8 cellular contexts compared by ENCODE assay signal in genomic region chr1:40709802-40710278, GRCh38. TPM values are rescaled to one million over a fixed set of nuclear protein-coding genes. Genes with fewer than 3 reads are reported as not detected.
A peak's percentile ranks its signal among the peaks of the same experiment; 100 is the strongest.
DNase-seq lines count a peak whose midpoint lies in the region; ATAC-seq and TF ChIP-seq lines count a peak whose summit lies in the region.

No MANE protein-coding gene starts in this region.

- no peak for TF ChIP-seq EP300 in esophagus muscularis mucosa (IDR thresholded peaks at IDR 0.05)

- POLR2A ChIA-PET in CD8-positive, alpha-beta memory T cell (lab: Charles Lee), result interaction anchor here (1.0 to 3.2 kb wide), 2 partner anchors 18 to 55 kb away, joined by 3 to 20 read pairs; partner anchors contain the start of gene NFYC

- H3K79me2 ChIP-seq in parathyroid adenoma, result peaks cover 24% of the 10 kb centered on the region

- H2AFZ ChIP-seq in parathyroid adenoma, result no peak overlapping the region

- intact Hi-C loops in esophagus muscularis mucosa (cut with DNase I) (no loop called here), sciatic nerve (cut with DNase I) (no loop called here)

- H3K4me1 ChIP-seq in CD8-positive, alpha-beta memory T cell (ENCODE audit: insufficient read depth, low read length), result peaks cover 54% of the 10 kb centered on the region
- H3K4me1 ChIP-seq in RWPE2 (ENCODE audit: insufficient read depth, poor library complexity, severe bottlenecking), result peaks cover 24% of the 10 kb centered on the region
- H3K4me1 ChIP-seq in esophagus muscularis mucosa, result peaks cover 39 to 71% (median 65%) of the 10 kb centered on the region in 4 donors
- peaks cover 11% of the 10 kb centered on the region for H3K4me1 ChIP-seq in parathyroid adenoma

- no peaks in the 10 kb centered on the region for H3K9me3 Mint-ChIP-seq in CD8-positive, alpha-beta memory T cell

- H3K4me3 ChIP-seq in CD8-positive, alpha-beta memory T cell (ENCODE audit: low read length), result peak overlapping the region; percentile 67
- H3K4me3 ChIP-seq in RWPE2 (ENCODE audit: severe bottlenecking) (peak overlapping the region; percentile 51), esophagus muscularis mucosa (peak overlapping the region; percentile 52 to 70 (median 62)), parathyroid adenoma (ENCODE audit: low read depth, low read length) (peak overlapping the region; percentile 94)

- peak overlapping the region; percentile 86 to 98 (median 95) for H3K4me3 Mint-ChIP-seq in CD8-positive, alpha-beta memory T cell

- peaks cover 0 to 10% (median 4%) of the 10 kb centered on the region in 3 donors for H3K36me3 Mint-ChIP-seq in CD8-positive, alpha-beta memory T cell

- no peaks in the 10 kb centered on the region for H3K9me3 ChIP-seq in CD8-positive, alpha-beta memory T cell (ENCODE audit: low read length)
- H3K9me3 ChIP-seq in RWPE2 (ENCODE audit: severe bottlenecking) (no peaks in the 10 kb centered on the region), esophagus muscularis mucosa (no peaks in the 10 kb centered on the region), parathyroid adenoma (ENCODE audit: control insufficient read depth, low read length) (no peaks in the 10 kb centered on the region)

- no peak for DNase-seq in CD8-positive, alpha-beta memory T cell
- DNase-seq in RWPE2 (ENCODE audit: low spot score) (no peak), esophagus muscularis mucosa (ENCODE audit: extremely low spot score) (no peak), sciatic nerve (ENCODE audit: low spot score) (no peak), NCI-H510A (lab: John Stamatoyannopoulos, UW) (no peak)

- no peak for TF ChIP-seq CTCF in RWPE2 (IDR thresholded peaks at IDR 0.05; ENCODE audit: poor library complexity, severe bottlenecking)
- no peak for TF ChIP-seq CTCF in esophagus muscularis mucosa (IDR thresholded peaks at IDR 0.05)
- no peak for TF ChIP-seq CTCF in parathyroid adenoma (IDR thresholded peaks at IDR 0.05)

- ATAC-seq in RWPE2 (ENCODE audit: low read depth) (no peak), sciatic nerve (no peak), HG02885 (IDR thresholded peaks at IDR 0.05; ENCODE audit: poor library complexity, unreplicated experiment) (no peak), HG03442 (IDR thresholded peaks at IDR 0.05; ENCODE audit: unreplicated experiment) (no peak)

- H3K27ac Mint-ChIP-seq in CD8-positive, alpha-beta memory T cell, result peak overlapping the region; percentile 62 to 99 (median 93)

- no peaks in the 10 kb centered on the region for H3K27me3 ChIP-seq in CD8-positive, alpha-beta memory T cell (ENCODE audit: insufficient read depth, low read length, poor library complexity, severe bottlenecking)
- H3K27me3 ChIP-seq in RWPE2 (ENCODE audit: insufficient read depth, poor library complexity, severe bottlenecking) (no peaks in the 10 kb centered on the region), esophagus muscularis mucosa (no peaks in the 10 kb centered on the region), parathyroid adenoma (ENCODE audit: control insufficient read depth, insufficient read depth, low read length) (no peaks in the 10 kb centered on the region)

- H3K36me3 ChIP-seq in CD8-positive, alpha-beta memory T cell (ENCODE audit: insufficient read depth, low read length), result peaks cover 4% of the 10 kb centered on the region
- H3K36me3 ChIP-seq in RWPE2 (ENCODE audit: low read depth) (peaks cover 13% of the 10 kb centered on the region), esophagus muscularis mucosa (no peaks in the 10 kb centered on the region), parathyroid adenoma (ENCODE audit: control insufficient read depth, insufficient read depth, low read length) (no peaks in the 10 kb centered on the region)

- peaks cover 57 to 74% (median 62%) of the 10 kb centered on the region in 3 donors for H3K4me1 Mint-ChIP-seq in CD8-positive, alpha-beta memory T cell

- TF ChIP-seq POLR2A in esophagus muscularis mucosa (IDR thresholded peaks at IDR 0.05; ENCODE audit: low read depth), result no peak

- CTCF ChIA-PET in CD8-positive, alpha-beta memory T cell (lab: Charles Lee), result interaction anchor here (1.0 kb wide), 1 partner anchor 566 kb away, joined by 3 read pairs; no protein-coding TSS in a partner anchor

- H3K4me2 ChIP-seq in parathyroid adenoma (ENCODE audit: low read length), result peak overlapping the region; percentile 70

- H3K27ac ChIP-seq in CD8-positive, alpha-beta memory T cell (ENCODE audit: low read depth, low read length), result peak overlapping the region; percentile 68
- H3K27ac ChIP-seq in RWPE2 (ENCODE audit: poor library complexity, severe bottlenecking) (peak overlapping the region; percentile 94), esophagus muscularis mucosa (replicated peaks in 1 of 4) (peak overlapping the region; percentile 80 to 84 (median 82)), parathyroid adenoma (peak overlapping the region; percentile 95)

- peak overlapping the region; percentile 6 for H3K9ac ChIP-seq in parathyroid adenoma

- no peaks in the 10 kb centered on the region for H3K27me3 Mint-ChIP-seq in CD8-positive, alpha-beta memory T cell

- 11% methylated on average over 3 of the region's 3 CpGs for WGBS in esophagus muscularis mucosa

RNA-seq across cellular contexts. Expression of gene NFYC, which starts 18.3 kb away (rescaled TPM):
- total RNA-seq in CD8-positive, alpha-beta memory T cell, result 10 to 100 TPM; 61.3 to 61.6 TPM
- polyA plus RNA-seq in CD8-positive, alpha-beta memory T cell, result 51.3 TPM
- 10 to 100 TPM; 30.0 to 54.2 (median 46.6) TPM for total RNA-seq in esophagus muscularis mucosa
- total RNA-seq in sciatic nerve, result 46.7 TPM

RNA-seq across cellular contexts. Expression of gene RIMS3, which starts 44.4 kb away (rescaled TPM):
- total RNA-seq in CD8-positive, alpha-beta memory T cell, result 1 to 10 TPM; 1.4 to 1.7 TPM
- polyA plus RNA-seq in CD8-positive, alpha-beta memory T cell, result 5.4 TPM
- total RNA-seq in esophagus muscularis mucosa (10 to 100 TPM in 2 of 4 donors, 1 to 10 TPM in 2; 5.4 to 15.7 (median 9.2) TPM), sciatic nerve (8.7 TPM)
